In genomic region chr20:46773680-46774079, GRCh38 we compare ENCODE assay signal across 24 cellular contexts.
A peak's percentile ranks its signal among the peaks of the same experiment; 100 is the strongest.
DNase-seq lines count a peak whose midpoint lies in the region; ATAC-seq, FAIRE-seq and TF ChIP-seq lines count a peak whose summit lies in the region.
"Had no signal": no experiment of that assay in that cellular context is flagged by ENCODE, and none has a peak within 500 bp of the region (broad histone marks: within the 10 kb centered on the region; RNA-seq: fewer than 3 reads in every experiment).

No MANE protein-coding gene starts in this region.

- no peak for TF ChIP-seq RAD21 in K562 (CRISPR knock-in tag; conservative IDR thresholded peaks at IDR 0.05 in 1 of 2, IDR thresholded peaks at IDR 0.05 in 1 of 2)

- no TSS peak for BruUV-seq in K562 (replicated peaks; lab: Mats Ljungman, UMichigan)

- no peaks in the 10 kb centered on the region for H3K9me1 ChIP-seq in K562 (ENCODE audit: control insufficient read depth, insufficient read depth, low read length)

- DNase-seq in Kasumi-1 (lab: John Stamatoyannopoulos, UW): peak; percentile 0
- DNase-seq in OCI-M1 (lab: John Stamatoyannopoulos, UW): peak; percentile 58
- DNase-seq in K562 (ENCODE audit: extremely low read depth in 1 of 4, low spot score in 3 of 4): no peak
- DNase-seq in UCSD-AML1 (lab: John Stamatoyannopoulos, UW; ENCODE audit: unreplicated experiment): no peak
- DNase-seq in putamen (ENCODE audit: low spot score): no peak
- DNase-seq in NCI-H526 treated with DMSO at 0.1 percent for 48 hours (lab: John Stamatoyannopoulos, UW): no peak
- no peak for DNase-seq in stimulated activated CD4-positive, alpha-beta T cell treated with anti-CD3 and anti-CD28 coated beads, Interleukin-12 subunit alpha, Interleukin-12 subunit beta, amount 100 ng/mL, for 4 hours
- DNase-seq: BE2C; Caco-2; CD4-positive, alpha-beta memory T cell; DMS 273 treated with DMSO at 0.1 percent for 48 hours; DMS79 treated with DMSO at 0.1 percent for 48 hours; GOT3; HCEC 1CT; NCI-H1048; NCI-H187 treated with DMSO at 0.1 percent for 48 hours; NCI-H226; PC-9; SHP77 treated with DMSO at 0.1 percent for 48 hours; SW 1271 had no signal

- TF ChIP-seq EP300 in K562 (IDR thresholded peaks at IDR 0.05; ENCODE audit: low read length): no peak

- H3K79me2 ChIP-seq in K562 (ENCODE audit: control insufficient read depth, insufficient read depth, low read length): no peaks in the 10 kb centered on the region

- intact Hi-C loops in K562 (cut with micrococcal nuclease): loop anchor here (5.0 kb wide), 1 partner anchor 379 kb away; no protein-coding TSS in a partner anchor

- H3K27ac ChIP-seq in BLaER1 (no peak overlapping the region), K562 (ENCODE audit: extremely low read depth, low read depth, low read length) (no peak overlapping the region)
- H3K27ac ChIP-seq: KMS-11, PC-9, RWPE1, SK-N-MC had no signal

- POLR2A ChIA-PET in K562 (lab: Yijun Ruan, JAX): no interaction called here

- H3K9me3 ChIP-seq in BLaER1 (no peaks in the 10 kb centered on the region), K562 (replicated peaks; ENCODE audit: control insufficient read depth, insufficient read depth, low read depth, low read length) (no peaks in the 10 kb centered on the region)
- H3K9me3 ChIP-seq: BE2C had no signal

- H3K4me3 ChIP-seq in BLaER1: no peak overlapping the region
- H3K4me3 ChIP-seq in K562: no peak overlapping the region
- H3K4me3 ChIP-seq: PC-9, SK-N-MC had no signal

- H3K4me1 ChIP-seq in BLaER1 (peaks cover 17% of the 10 kb centered on the region; the same call in 1 of the 2 replicates), K562 (replicated peaks in 1 of 2; ENCODE audit: control insufficient read depth in 2 of 2, insufficient read depth in 2 of 2, low read length in 2 of 2) (no peaks in the 10 kb centered on the region)
- H3K4me1 ChIP-seq: BE2C, Caco-2 had no signal

- H3K27me3 ChIP-seq in BLaER1 (no peaks in the 10 kb centered on the region), K562 (ENCODE audit: control insufficient read depth in 2 of 2, insufficient read depth in 2 of 2, low read length in 2 of 2) (peaks cover 0 to 26% of the 10 kb centered on the region in 2 experiments; a peak in 2 of 5 replicates)

- H3K36me3 ChIP-seq in BLaER1: no peaks in the 10 kb centered on the region
- no peaks in the 10 kb centered on the region for H3K36me3 ChIP-seq in K562 (ENCODE audit: control insufficient read depth, insufficient read depth, low read length)
- H3K36me3 ChIP-seq: BE2C had no signal

- 2% methylated on average over 9 of the region's 9 CpGs for WGBS in K562 (ENCODE audit: insufficient coverage, low coverage, missing lambda C conversion rate)

- TF ChIP-seq POLR2A in K562 (conservative IDR thresholded peaks at IDR 0.05): no peak

- H3K9ac ChIP-seq in BLaER1 (no peak overlapping the region), K562 (ENCODE audit: insufficient read depth in 1 of 2, low read depth in 2 of 2, low read length in 2 of 2) (no peak overlapping the region)
- H3K9ac ChIP-seq: KMS-11 had no signal

- in situ Hi-C loops in K562 (cut with MboI): loop anchor here (25.0 kb wide), 1 partner anchor 614 kb away; no protein-coding TSS in a partner anchor

- TF ChIP-seq CTCF in K562 (IDR thresholded peaks at IDR 0.05 in 2 of 3, conservative IDR thresholded peaks at IDR 0.05 in 1 of 3; ENCODE audit: insufficient read depth in 2 of 3, low read depth in 1 of 3, low read length in 3 of 3): no peak

- H3K4me2 ChIP-seq in BLaER1 (peak overlapping the region; percentile 41), K562 (ENCODE audit: insufficient read depth, low read length) (no peak overlapping the region)
- H3K4me2 ChIP-seq: KMS-11, PC-9 had no signal

- CTCF ChIA-PET in K562 (lab: Yijun Ruan, JAX; ENCODE audit: low intra/inter-chr PET ratio): interaction anchor here (0.6 kb wide), 1 partner anchor 11 kb away, joined by 3 read pairs; no protein-coding TSS in a partner anchor

- H4K20me1 ChIP-seq in BLaER1: no peaks in the 10 kb centered on the region
- H4K20me1 ChIP-seq in K562 (replicated peaks; ENCODE audit: control insufficient read depth, insufficient read depth, low read length): no peaks in the 10 kb centered on the region

- FAIRE-seq in K562 (lab: Jason Lieb, UNC): no peak

- no peak for ATAC-seq in K562

- H2AFZ ChIP-seq in K562 (ENCODE audit: low read depth, low read length): no peak overlapping the region
- H2AFZ ChIP-seq: PC-9 had no signal

TF ChIP-seq in K562, 482 proteins besides CTCF, POLR2A, EP300 and RAD21:
- TF ChIP-seq BDP1 (IDR thresholded peaks at IDR 0.05; ENCODE audit: insufficient read depth, insufficient read length): no peak
- peak; percentile 45; the same call in 1 of the 2 replicates for TF ChIP-seq SPI1 (IDR thresholded peaks at IDR 0.05; ENCODE audit: borderline replicate concordance, low read depth, low read length)

Comparison
In these comparisons a context has a peak if more than half of its experiments do, and no peak if none do; other contexts are left out.
1. DNase-seq: peak in Kasumi-1 (2 of 2) and OCI-M1 (single experiment); none in K562 (0 of 4), UCSD-AML1 (single experiment), putamen (single experiment), NCI-H526 treated with DMSO at 0.1 percent for 48 hours (single experiment) and stimulated activated CD4-positive, alpha-beta T cell treated with anti-CD3 and anti-CD28 coated beads, Interleukin-12 subunit alpha, Interleukin-12 subunit beta, amount 100 ng/mL, for 4 hours (single experiment).